24 cellular contexts compared by ENCODE assay signal in genomic region chr4:818106-818921, GRCh38. TPM values are rescaled to one million over a fixed set of nuclear protein-coding genes. Genes with fewer than 3 reads are reported as not detected.
DNase-seq lines count a peak whose midpoint lies in the region; ATAC-seq and TF ChIP-seq lines count a peak whose summit lies in the region.
"Had no signal": no experiment of that assay in that cellular context is flagged by ENCODE, and none has a peak within 500 bp of the region (broad histone marks: within the 10 kb centered on the region; RNA-seq: fewer than 3 reads in every experiment).

No MANE protein-coding gene starts in this region.

- ATAC-seq in left lobe of liver (no peak), GM19324 (IDR thresholded peaks at IDR 0.05; ENCODE audit: low FRiP score, unreplicated experiment) (no peak)
- ATAC-seq: CD8-positive, alpha-beta T cell; K562 had no signal

- no peaks in the 10 kb centered on the region for H3K36me3 Mint-ChIP-seq in mesothelial cell of epicardium
- H3K36me3 Mint-ChIP-seq: CD8-positive, alpha-beta T cell had no signal

- H3K9me3 ChIP-seq in right atrium auricular region, result no peaks in the 10 kb centered on the region
- H3K9me3 ChIP-seq in sigmoid colon, result peaks cover 0 to 5% (median 0%) of the 10 kb centered on the region in 4 donors
- H3K9me3 ChIP-seq: HAP-1, SK-N-SH had no signal

- no peaks in the 10 kb centered on the region for H3K27me3 ChIP-seq in right atrium auricular region
- peaks cover 0 to 45% (median 29%) of the 10 kb centered on the region in 3 donors for H3K27me3 ChIP-seq in sigmoid colon

- TF ChIP-seq CTCF in right atrium auricular region (IDR thresholded peaks at IDR 0.05) (no peak), sigmoid colon (IDR thresholded peaks at IDR 0.05) (no peak), mesothelial cell of epicardium (IDR thresholded peaks at IDR 0.05; ENCODE audit: unreplicated experiment) (no peak)

- DNase-seq in cardiac septum (ENCODE audit: low spot score) (peak; percentile 68), right atrium auricular region (ENCODE audit: low spot score) (no peak), cerebellum (ENCODE audit: low spot score) (peak; percentile 89), left lobe of liver (ENCODE audit: low spot score) (peak; percentile 39), sigmoid colon (peak; percentile 66), mesothelial cell of epicardium (ENCODE audit: low spot score in 2 of 2, unreplicated experiment in 2 of 2) (no peak)
- no peak for DNase-seq in stimulated activated CD4-positive, alpha-beta T cell treated with anti-CD3 and anti-CD28 coated beads, Interleukin-4, amount 100 ng/mL, for 4 hours
- DNase-seq: 8988T; AML-193; CD8-positive, alpha-beta T cell; DMS53; MM.1S; NCI-H1048; NCI-H1417 treated with DMSO at 0.1 percent for 48 hours; NCI-H187; NCI-H446; NCI-H526 treated with DMSO at 0.1 percent for 48 hours; OCI-M1; SHP77 treated with DMSO at 0.1 percent for 48 hours; SK-N-SH had no signal

- 88 to 89% methylated on average over 42 of the region's 42 CpGs for WGBS in sigmoid colon, 2 donors

- H3K4me1 Mint-ChIP-seq in mesothelial cell of epicardium, result no peaks in the 10 kb centered on the region

- TF ChIP-seq POLR2A in sigmoid colon (IDR thresholded peaks at IDR 0.05), result no peak

- H3K4me1 ChIP-seq in right atrium auricular region (no peaks in the 10 kb centered on the region), sigmoid colon (peaks cover 0 to 22% (median 19%) of the 10 kb centered on the region in 4 donors)
- H3K4me1 ChIP-seq: HAP-1 had no signal

- no peak overlapping the region for H3K27ac ChIP-seq in right atrium auricular region
- H3K27ac ChIP-seq in sigmoid colon, result no peak overlapping the region

- TF ChIP-seq EP300 in sigmoid colon (IDR thresholded peaks at IDR 0.05), result no peak

- no peaks in the 10 kb centered on the region for H3K36me3 ChIP-seq in right atrium auricular region
- H3K36me3 ChIP-seq in sigmoid colon, result no peaks in the 10 kb centered on the region
- H3K36me3 ChIP-seq: HAP-1 had no signal

- H3K4me3 Mint-ChIP-seq in mesothelial cell of epicardium, result no peak overlapping the region
- H3K4me3 Mint-ChIP-seq: CD8-positive, alpha-beta T cell had no signal

- H3K27ac Mint-ChIP-seq in mesothelial cell of epicardium, result no peak overlapping the region
- H3K27ac Mint-ChIP-seq: CD8-positive, alpha-beta T cell had no signal

- H3K9me3 Mint-ChIP-seq in mesothelial cell of epicardium, result no peaks in the 10 kb centered on the region
- H3K9me3 Mint-ChIP-seq: CD8-positive, alpha-beta T cell had no signal

- peaks cover 92% of the 10 kb centered on the region for H3K27me3 Mint-ChIP-seq in mesothelial cell of epicardium (ENCODE audit: low read depth)

- no peak overlapping the region for H3K4me3 ChIP-seq in right atrium auricular region
- no peak overlapping the region for H3K4me3 ChIP-seq in sigmoid colon
- H3K4me3 ChIP-seq: HAP-1, K562 had no signal

- intact Hi-C loops in cardiac septum (cut with DNase I) (no loop called here), sigmoid colon (cut with DNase I) (loop anchor here (5.0 kb wide), 1 partner anchor 76 kb away; no protein-coding TSS in a partner anchor)

RNA-seq across cellular contexts. Expression of gene CPLX1, which starts 7.6 kb away (rescaled TPM):
- total RNA-seq in cardiac septum (9.4 TPM), right atrium auricular region (1 to 10 TPM in 1 of 2 donors, under 1 TPM in 1; 0.98 to 2.3 TPM), cerebellum (3.4 TPM), left lobe of liver (1.5 TPM), sigmoid colon (1 to 10 TPM in 1 of 4 donors, under 1 TPM in 3; 0.36 to 1.7 (median 0.45) TPM), mesothelial cell of epicardium (4.5 to 4.7 TPM (median 4.6 TPM) in 3 replicates)
- 1 to 10 TPM in 2 of 3 donors, under 1 TPM in 1; 0.23 to 3.0 (median 2.8) TPM for polyA plus RNA-seq in sigmoid colon
- polyA plus RNA-seq: AG04450 had no signal

Comparison
In these comparisons a context has a peak if more than half of its experiments do, and no peak if none do; other contexts are left out.
1. DNase-seq: peak in cardiac septum (single experiment), cerebellum (single experiment), left lobe of liver (single experiment) and sigmoid colon (single experiment); none in right atrium auricular region (single experiment), mesothelial cell of epicardium (0 of 2) and stimulated activated CD4-positive, alpha-beta T cell treated with anti-CD3 and anti-CD28 coated beads, Interleukin-4, amount 100 ng/mL, for 4 hours (0 of 2).